Comparison of ENCODE assay signal across 1 cellular context in the genomic region with DNA sequence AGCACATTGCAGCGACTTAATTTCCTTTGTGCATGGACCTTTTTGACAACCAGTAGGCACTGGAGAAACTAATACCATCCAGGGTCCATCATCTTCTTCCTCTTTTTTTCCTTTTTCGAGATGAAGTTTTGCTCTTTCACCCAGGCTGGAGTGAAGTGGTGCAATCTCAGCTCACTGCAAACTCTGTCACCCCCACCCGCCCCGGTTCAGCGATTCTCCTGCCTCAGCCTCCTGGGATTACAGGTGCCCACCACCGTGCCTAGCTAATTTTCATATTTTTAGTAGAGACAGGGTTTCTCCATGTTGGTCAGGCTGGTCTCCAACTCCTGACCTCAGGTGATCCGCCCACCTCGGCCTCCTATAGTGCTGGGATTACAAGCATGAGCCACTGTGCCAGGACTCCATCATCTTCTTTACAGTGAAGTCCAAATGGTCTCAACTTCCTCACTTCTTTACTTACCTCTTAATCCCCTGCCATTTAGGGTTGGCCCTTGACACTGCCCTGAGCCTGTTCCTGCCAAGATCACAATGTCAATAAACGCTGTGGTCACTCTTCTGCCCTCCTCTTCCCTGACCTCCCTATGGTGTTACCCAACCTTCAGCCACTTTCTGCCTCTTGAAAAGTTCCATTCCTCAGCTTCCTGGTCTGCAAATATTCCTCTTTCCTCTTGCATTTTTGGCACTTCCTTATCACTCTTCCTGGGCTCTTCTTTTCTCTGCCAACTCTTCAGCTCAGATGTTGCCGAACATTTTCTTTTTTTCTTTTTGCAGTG.
TF ChIP-seq lines count a peak whose summit lies in the region.

No MANE protein-coding gene starts in this region.

TF ChIP-seq in HepG2, 621 proteins besides CTCF, POLR2A, EP300 and RAD21:
- TF ChIP-seq HNF4A (CRISPR knock-in tag; IDR thresholded peaks at IDR 0.05) (0 out of 2 replicates have a peak, but pooled peaks have one; percentile 4), ZFP1 (CRISPR knock-in tag; IDR thresholded peaks at IDR 0.05) (no peak), GMEB1 (CRISPR knock-in tag; IDR thresholded peaks at IDR 0.05; ENCODE audit: borderline replicate concordance) (no peak), CEBPG (CRISPR knock-in tag; IDR thresholded peaks at IDR 0.05) (peak; percentile 28; the same call in 1 of the 2 replicates)
- TF ChIP-seq, protein P1, sequence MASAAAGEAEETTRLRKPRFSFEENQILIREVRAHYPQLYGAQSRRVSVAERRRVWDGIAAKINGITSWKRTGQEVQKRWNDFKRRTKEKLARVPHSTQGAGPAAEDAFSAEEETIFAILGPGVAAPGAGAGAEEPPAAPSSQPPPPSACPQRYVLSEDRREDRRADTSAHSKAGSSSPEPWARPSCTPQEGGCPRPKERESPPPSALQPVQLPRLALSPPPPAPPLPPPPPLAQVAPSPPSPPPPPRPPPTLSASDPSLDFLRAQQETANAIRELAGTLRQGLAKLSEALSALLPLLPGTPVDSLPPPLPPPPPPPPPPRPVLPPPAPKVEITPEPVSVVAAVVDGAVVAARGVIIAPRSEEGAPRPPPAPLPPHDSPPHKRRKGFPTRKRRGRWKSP (CRISPR knock-in tag; IDR thresholded peaks at IDR 0.05), result no peak
